ENCODE assay signal across 8 cellular contexts in genomic region chr19:44749318-44749717, GRCh38. TPM values are rescaled to one million over a fixed set of nuclear protein-coding genes. Genes with fewer than 3 reads are reported as not detected.
DNase-seq lines count a peak whose midpoint lies in the region; ATAC-seq and TF ChIP-seq lines count a peak whose summit lies in the region.

No MANE protein-coding gene starts in this region.

- H3K79me2 ChIP-seq in HCT116 (ENCODE audit: insufficient read depth, low read length) (peaks cover 21% of the 10 kb centered on the region), hepatocyte (peaks cover 29% of the 10 kb centered on the region)

- H3K4me3 ChIP-seq in HCT116 (replicated peaks in 1 of 2; ENCODE audit: low read depth in 1 of 2, low read length in 2 of 2) (peak overlapping the region; percentile 65 to 85), hepatocyte (peak overlapping the region; percentile 70), spleen (peak overlapping the region; percentile 54 to 85 (median 70))

- H3K9me3 Mint-ChIP-seq in activated CD8-positive, alpha-beta T cell treated with anti-CD3 and anti-CD28 coated beads, Interleukin-2, amount 10 ng/mL, durations not matched to agents 7 days and 5 days (ENCODE audit: insufficient read depth): no peaks in the 10 kb centered on the region

- H3K9me2 ChIP-seq in HCT116 (ENCODE audit: insufficient read depth) (no peaks in the 10 kb centered on the region), hepatocyte (replicated peaks; ENCODE audit: insufficient read depth) (no peaks in the 10 kb centered on the region)

- H3K36me3 ChIP-seq in HCT116 (ENCODE audit: control insufficient read depth in 1 of 2, insufficient read depth in 2 of 2, low read length in 2 of 2) (peaks cover 4 to 5% of the 10 kb centered on the region in 2 experiments; a peak in 2 of 4 replicates), hepatocyte (replicated peaks; ENCODE audit: insufficient read depth, low read depth) (no peaks in the 10 kb centered on the region), spleen (peaks cover 0 to 35% (median 25%) of the 10 kb centered on the region in 6 donors)

- H4K20me1 ChIP-seq in HCT116 (ENCODE audit: insufficient read depth): no peaks in the 10 kb centered on the region
- H4K20me1 ChIP-seq in hepatocyte (ENCODE audit: insufficient read depth, poor library complexity, severe bottlenecking): no peaks in the 10 kb centered on the region

- no peak overlapping the region for H2AFZ ChIP-seq in HCT116 (ENCODE audit: low read depth, low read length, poor library complexity, severe bottlenecking)
- H2AFZ ChIP-seq in hepatocyte: no peak overlapping the region

- CTCF ChIA-PET in HCT116 (lab: Charles Lee): no interaction called here
- CTCF ChIA-PET in activated CD8-positive, alpha-beta T cell treated with anti-CD3 and anti-CD28 coated beads, Interleukin-2, amount 10 ng/mL, durations not matched to agents 7 days and 5 days (lab: Charles Lee): interaction anchor here (0.5 to 6.1 kb wide), 3 partner anchors 21 to 1941 kb away, joined by 3 to 56 read pairs (median 19); no protein-coding TSS in a partner anchor

- peak overlapping the region; percentile 98 for H3K27ac ChIP-seq in HCT116 (ENCODE audit: low read depth, low read length)
- H3K27ac ChIP-seq in hepatocyte: peak overlapping the region; percentile 100
- H3K27ac ChIP-seq in spleen: peak overlapping the region; percentile 80 to 99 (median 97)

- no peak for TF ChIP-seq POLR2A in HCT116 (IDR thresholded peaks at IDR 0.05; ENCODE audit: borderline replicate concordance, extremely low read depth, insufficient read depth, insufficient read length)
- TF ChIP-seq POLR2A in spleen (IDR thresholded peaks at IDR 0.05): no peak

- peaks cover 35% of the 10 kb centered on the region for H3K36me3 Mint-ChIP-seq in activated CD8-positive, alpha-beta T cell treated with anti-CD3 and anti-CD28 coated beads, Interleukin-2, amount 10 ng/mL, durations not matched to agents 7 days and 5 days (ENCODE audit: low read depth)

- POLR2A ChIA-PET in HCT116 (lab: Charles Lee): interaction anchor here (1.2 kb wide), 1 partner anchor 14 kb away, joined by 5 read pairs; no protein-coding TSS in a partner anchor
- POLR2A ChIA-PET in activated CD8-positive, alpha-beta T cell treated with anti-CD3 and anti-CD28 coated beads, Interleukin-2, amount 10 ng/mL, durations not matched to agents 7 days and 5 days (lab: Charles Lee): interaction anchor here (0.6 to 1.6 kb wide), 4 partner anchors 16 to 160 kb away, joined by 3 to 9 read pairs (median 4); no protein-coding TSS in a partner anchor

- H3K27ac Mint-ChIP-seq in activated CD8-positive, alpha-beta T cell treated with anti-CD3 and anti-CD28 coated beads, Interleukin-2, amount 10 ng/mL, durations not matched to agents 7 days and 5 days: peak overlapping the region; percentile 85

- H3K4me1 Mint-ChIP-seq in activated CD8-positive, alpha-beta T cell treated with anti-CD3 and anti-CD28 coated beads, Interleukin-2, amount 10 ng/mL, durations not matched to agents 7 days and 5 days (ENCODE audit: low read depth): peaks cover 71% of the 10 kb centered on the region

- TSS peak; percentile 67 for BruUV-seq in HCT116 (replicated peaks; lab: Mats Ljungman, UMichigan)

- DNase-seq in HCT116 (ENCODE audit: low read depth, low spot score) (no peak), hepatocyte (ENCODE audit: low spot score) (no peak), spleen (no peak), NCI-H2227 treated with DMSO at 0.1 percent for 48 hours (lab: John Stamatoyannopoulos, UW) (no peak), NCI-H187 (lab: John Stamatoyannopoulos, UW) (no peak), foreskin melanocyte (no peak)
- no peak for DNase-seq in activated CD8-positive, alpha-beta T cell treated with anti-CD3 and anti-CD28 coated beads, Interleukin-2, amount 10 ng/mL, durations not matched to agents 7 days and 5 days

- H3K9me3 ChIP-seq in HCT116 (ENCODE audit: control insufficient read depth in 1 of 2, insufficient read depth in 1 of 2, low read depth in 1 of 2, low read length in 2 of 2) (no peaks in the 10 kb centered on the region), hepatocyte (ENCODE audit: low read depth) (no peaks in the 10 kb centered on the region), spleen (no peaks in the 10 kb centered on the region)

- H3K27me3 ChIP-seq in HCT116 (ENCODE audit: insufficient read depth, low read length) (no peaks in the 10 kb centered on the region), hepatocyte (no peaks in the 10 kb centered on the region), spleen (replicated peaks in 1 of 7) (no peaks in the 10 kb centered on the region)

- H3K4me3 Mint-ChIP-seq in activated CD8-positive, alpha-beta T cell treated with anti-CD3 and anti-CD28 coated beads, Interleukin-2, amount 10 ng/mL, durations not matched to agents 7 days and 5 days: peak overlapping the region; percentile 89

- TF ChIP-seq RAD21 in HCT116 (IDR thresholded peaks at IDR 0.05; ENCODE audit: low read depth): no peak

- H3K9ac ChIP-seq in HCT116 (ENCODE audit: low read length): peak overlapping the region; percentile 89

- peaks cover 5% of the 10 kb centered on the region for H3K27me3 Mint-ChIP-seq in activated CD8-positive, alpha-beta T cell treated with anti-CD3 and anti-CD28 coated beads, Interleukin-2, amount 10 ng/mL, durations not matched to agents 7 days and 5 days (ENCODE audit: low read depth)

- RAD21 ChIA-PET in HCT116 (lab: Charles Lee; ENCODE audit: low non-redundant PET in 1 of 2, low total read pairs in 2 of 2, uncharacterized antibody in 2 of 2, unreplicated experiment in 2 of 2): interaction anchor here in 1 of 2 experiments (0.8 kb wide), 1 partner anchor 26 kb away, joined by 3 read pairs; no protein-coding TSS in a partner anchor

- H3K4me2 ChIP-seq in HCT116 (ENCODE audit: low read length) (peak overlapping the region; percentile 81), hepatocyte (peak overlapping the region; percentile 99)

- WGBS in hepatocyte (ENCODE audit: low lambda C conversion rate, missing lambda C conversion rate): 74% methylated on average over 2 of the region's 2 CpGs
- WGBS in spleen, 5 donors: 11 to 31% (median 18%) methylated on average over 2 of the region's 2 CpGs

- intact Hi-C loops in HCT116 (cut with micrococcal nuclease) (no loop called here), spleen (cut with DNase I; ENCODE audit: low total_unique reads) (no loop called here)

- TF ChIP-seq CTCF in HCT116 (IDR thresholded peaks at IDR 0.05 in 2 of 3, conservative IDR thresholded peaks at IDR 0.05 in 1 of 3; ENCODE audit: borderline replicate concordance in 1 of 3, insufficient read depth in 1 of 3, low read depth in 2 of 3, low read length in 2 of 3) (no peak), hepatocyte (IDR thresholded peaks at IDR 0.05; ENCODE audit: poor library complexity) (no peak), spleen (IDR thresholded peaks at IDR 0.05 in 8 of 11, conservative IDR thresholded peaks at IDR 0.05 in 3 of 11) (no peak)

- ATAC-seq in HCT116 (no peak), GM21515 (IDR thresholded peaks at IDR 0.05; ENCODE audit: unreplicated experiment) (no peak)
- ATAC-seq in activated CD8-positive, alpha-beta T cell treated with anti-CD3 and anti-CD28 coated beads, Interleukin-2, amount 10 ng/mL, durations not matched to agents 7 days and 5 days: no peak

- peaks cover 48 to 84% of the 10 kb centered on the region in 2 experiments for H3K4me1 ChIP-seq in HCT116 (ENCODE audit: control insufficient read depth in 1 of 2, insufficient read depth in 2 of 2, low read length in 2 of 2)
- H3K4me1 ChIP-seq in hepatocyte (ENCODE audit: insufficient read depth): peaks cover 37% of the 10 kb centered on the region
- H3K4me1 ChIP-seq in spleen: peaks cover 52 to 95% (median 80%) of the 10 kb centered on the region in 6 donors

TF ChIP-seq in HCT116, 20 proteins besides CTCF, POLR2A, EP300 and RAD21 (continues in another document):
- TF ChIP-seq SP1 (IDR thresholded peaks at IDR 0.05; ENCODE audit: low read depth) (no peak), ELF1 (IDR thresholded peaks at IDR 0.05; ENCODE audit: borderline replicate concordance, low read depth) (no peak), SIN3A (IDR thresholded peaks at IDR 0.05; ENCODE audit: low read depth) (no peak), ZNF274 (IDR thresholded peaks at IDR 0.05; ENCODE audit: low read depth, low read length) (no peak), FOSL1 (IDR thresholded peaks at IDR 0.05; ENCODE audit: low read depth) (no peak), EZH2phosphoT487 (IDR thresholded peaks at IDR 0.05; ENCODE audit: borderline replicate concordance) (no peak)

RNA-seq across cellular contexts. Expression of gene BCL3, which starts 0.8 kb away (rescaled TPM):
- 37.9 TPM for total RNA-seq in HCT116 (2021; ENCODE audit: unreplicated experiment)
- polyA plus RNA-seq in HCT116 (2012): 33.1 and 43.5 TPM in 2 replicates
- 10 to 100 TPM; 22.4 to 25.1 TPM for total RNA-seq in activated CD8-positive, alpha-beta T cell treated with anti-CD3 and anti-CD28 coated beads, Interleukin-2, amount 10 ng/mL, durations not matched to agents 7 days and 5 days
- 4.3 and 6.3 TPM in 2 replicates for total RNA-seq in hepatocyte
- polyA plus RNA-seq in hepatocyte: 45.7 and 51.4 TPM in 2 replicates
- total RNA-seq in spleen: 100 to 1,000 TPM in 4 of 7 donors, 10 to 100 TPM in 3; 64.3 to 229 (median 145) TPM
- 10 to 100 TPM; 26.5 to 56.7 (median 37.7) TPM for polyA plus RNA-seq in spleen

RNA-seq across cellular contexts. Expression of gene CBLC, which starts 28.4 kb away (rescaled TPM):
- total RNA-seq in HCT116 (2021; ENCODE audit: unreplicated experiment): 54.3 TPM
- polyA plus RNA-seq in HCT116 (2012): 54.5 and 58.3 TPM in 2 replicates
- total RNA-seq in activated CD8-positive, alpha-beta T cell treated with anti-CD3 and anti-CD28 coated beads, Interleukin-2, amount 10 ng/mL, durations not matched to agents 7 days and 5 days: not detected
- total RNA-seq in hepatocyte: 26.2 and 28.3 TPM in 2 replicates
- 38.1 and 39.7 TPM in 2 replicates for polyA plus RNA-seq in hepatocyte
- not detected for total RNA-seq in spleen
- not detected for polyA plus RNA-seq in spleen

RNA-seq across cellular contexts. Expression of gene CEACAM16, which starts 50.4 kb away (rescaled TPM):
- total RNA-seq in HCT116 (2021; ENCODE audit: unreplicated experiment): not detected
- polyA plus RNA-seq in HCT116 (2012): not detected in 2 replicates
- not detected for total RNA-seq in activated CD8-positive, alpha-beta T cell treated with anti-CD3 and anti-CD28 coated beads, Interleukin-2, amount 10 ng/mL, durations not matched to agents 7 days and 5 days
- total RNA-seq in hepatocyte: 0.73 TPM in 1 of 2 replicates, not detected in the other
- not detected in 2 replicates for polyA plus RNA-seq in hepatocyte
- total RNA-seq in spleen: not detected
- polyA plus RNA-seq in spleen: not detected

RNA-seq across cellular contexts. Expression of gene BCAM, which starts 59.6 kb away (rescaled TPM):
- total RNA-seq in HCT116 (2021; ENCODE audit: unreplicated experiment) (78.7 TPM), hepatocyte (53.3 and 77.1 TPM in 2 replicates), spleen (10 to 100 TPM; 26.3 to 64.8 (median 55.6) TPM)
- polyA plus RNA-seq in HCT116 (2012): 64.0 and 72.3 TPM in 2 replicates
- not detected for total RNA-seq in activated CD8-positive, alpha-beta T cell treated with anti-CD3 and anti-CD28 coated beads, Interleukin-2, amount 10 ng/mL, durations not matched to agents 7 days and 5 days
- polyA plus RNA-seq in hepatocyte (34.7 and 41.8 TPM in 2 replicates), spleen (10 to 100 TPM in 1 of 3 donors, 1 to 10 TPM in 2; 4.9 to 28.6 (median 8.0) TPM)

Comparison
In these comparisons a context has a peak if more than half of its experiments do, and no peak if none do; other contexts are left out.
1. RNA of gene CBLC, which starts 28.4 kb away (total RNA-seq): 54.3 TPM in HCT116 (single experiment) and 26.2 to 28.3 TPM in hepatocyte; not detected in activated CD8-positive, alpha-beta T cell treated with anti-CD3 and anti-CD28 coated beads, Interleukin-2, amount 10 ng/mL, durations not matched to agents 7 days and 5 days and not detected in spleen; every median in the first group is over 10 times any median in the second.
2. Peak in every context shown above with its lines, with median percentiles within 50 percentile points of each other: H3K27ac ChIP-seq and H3K4me3 ChIP-seq.